1 cellular context compared by ENCODE assay signal in the genomic region with DNA sequence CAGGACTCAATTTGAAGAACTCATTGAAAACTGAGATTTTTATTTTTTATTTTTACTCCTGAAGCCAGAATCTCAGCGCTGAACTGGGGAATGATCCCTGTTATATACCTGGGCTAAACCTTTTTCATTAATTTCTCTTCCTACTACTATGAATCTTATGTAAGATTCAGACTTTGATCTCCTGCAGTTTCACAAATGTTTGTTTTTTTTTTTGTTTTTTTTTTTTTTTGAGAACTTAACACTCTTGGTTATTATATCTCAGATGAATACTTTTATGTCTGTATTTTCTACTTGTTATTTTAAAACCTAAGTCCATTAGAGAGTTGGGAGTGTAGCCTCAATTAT.
TF ChIP-seq lines count a peak whose summit lies in the region.

No MANE protein-coding gene starts in this region.

TF ChIP-seq in HepG2, 621 proteins besides CTCF, POLR2A, EP300 and RAD21 (continued from another document):
- TF ChIP-seq, protein P1, sequence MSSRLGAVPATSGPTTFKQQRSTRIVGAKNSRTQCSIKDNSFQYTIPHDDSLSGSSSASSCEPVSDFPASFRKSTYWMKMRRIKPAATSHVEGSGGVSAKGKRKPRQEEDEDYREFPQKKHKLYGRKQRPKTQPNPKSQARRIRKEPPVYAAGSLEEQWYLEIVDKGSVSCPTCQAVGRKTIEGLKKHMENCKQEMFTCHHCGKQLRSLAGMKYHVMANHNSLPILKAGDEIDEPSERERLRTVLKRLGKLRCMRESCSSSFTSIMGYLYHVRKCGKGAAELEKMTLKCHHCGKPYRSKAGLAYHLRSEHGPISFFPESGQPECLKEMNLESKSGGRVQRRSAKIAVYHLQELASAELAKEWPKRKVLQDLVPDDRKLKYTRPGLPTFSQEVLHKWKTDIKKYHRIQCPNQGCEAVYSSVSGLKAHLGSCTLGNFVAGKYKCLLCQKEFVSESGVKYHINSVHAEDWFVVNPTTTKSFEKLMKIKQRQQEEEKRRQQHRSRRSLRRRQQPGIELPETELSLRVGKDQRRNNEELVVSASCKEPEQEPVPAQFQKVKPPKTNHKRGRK (CRISPR knock-in tag; IDR thresholded peaks at IDR 0.05), result no peak
- no peak for TF ChIP-seq ZFP37 (CRISPR knock-in tag; IDR thresholded peaks at IDR 0.05; ENCODE audit: borderline replicate concordance)
